ENCODE assay signal across 9 cellular contexts in genomic region chr12:13103391-13104033, GRCh38. TPM values are rescaled to one million over a fixed set of nuclear protein-coding genes. Genes with fewer than 3 reads are reported as not detected.
DNase-seq lines count a peak whose midpoint lies in the region; ATAC-seq and TF ChIP-seq lines count a peak whose summit lies in the region.
"Had no signal": no experiment of that assay in that cellular context is flagged by ENCODE, and none has a peak within 500 bp of the region (broad histone marks: within the 10 kb centered on the region; RNA-seq: fewer than 3 reads in every experiment).

Gene GSG1 (minus strand): TSS chr12:13103667. CDS start chr12:13103512, 155 bp downstream.

- no peaks in the 10 kb centered on the region for H3K36me3 Mint-ChIP-seq in activated naive CD8-positive, alpha-beta T cell treated with anti-CD3 and anti-CD28 coated beads, Interleukin-2, amount 50 U/mL, for 24 hours (ENCODE audit: low read depth)
- no peaks in the 10 kb centered on the region for H3K36me3 Mint-ChIP-seq in mesothelial cell of epicardium

- peak within 1 kb of the TSS; percentile 79 for H3K27ac Mint-ChIP-seq in activated naive CD8-positive, alpha-beta T cell treated with anti-CD3 and anti-CD28 coated beads, Interleukin-2, amount 50 U/mL, for 24 hours
- peak within 1 kb of the TSS; percentile 81 for H3K27ac Mint-ChIP-seq in mesothelial cell of epicardium

- H3K4me1 Mint-ChIP-seq in activated naive CD8-positive, alpha-beta T cell treated with anti-CD3 and anti-CD28 coated beads, Interleukin-2, amount 50 U/mL, for 24 hours, result peaks cover 47% of the 10 kb centered on the region
- peaks cover 39% of the 10 kb centered on the region for H3K4me1 Mint-ChIP-seq in mesothelial cell of epicardium

- no peak within 1 kb of the TSS for H3K4me3 Mint-ChIP-seq in activated naive CD8-positive, alpha-beta T cell treated with anti-CD3 and anti-CD28 coated beads, Interleukin-2, amount 50 U/mL, for 24 hours
- H3K4me3 Mint-ChIP-seq in mesothelial cell of epicardium, result no peak within 1 kb of the TSS

- H3K27ac ChIP-seq in heart left ventricle (peak within 1 kb of the TSS in 11 of 12 donors; percentile 85 to 98 (median 92)), tibial nerve (peak within 1 kb of the TSS in 3 of 4 donors; percentile 93 to 99 (median 95))

- peaks cover 7 to 43% (median 33%) of the 10 kb centered on the region in 12 donors for H3K4me1 ChIP-seq in heart left ventricle
- H3K4me1 ChIP-seq in tibial nerve, result peaks cover 0 to 44% (median 34%) of the 10 kb centered on the region in 4 donors

- no peaks in the 10 kb centered on the region for H3K27me3 ChIP-seq in heart left ventricle
- no peaks in the 10 kb centered on the region for H3K27me3 ChIP-seq in tibial nerve

- ATAC-seq in heart left ventricle (no peak), left cardiac atrium (no peak), GM19463 (IDR thresholded peaks at IDR 0.05; ENCODE audit: unreplicated experiment) (no peak)
- ATAC-seq in activated naive CD8-positive, alpha-beta T cell treated with anti-CD3 and anti-CD28 coated beads, Interleukin-2, amount 50 U/mL, for 24 hours, result peak; percentile 29

- no peaks in the 10 kb centered on the region for H3K27me3 Mint-ChIP-seq in activated naive CD8-positive, alpha-beta T cell treated with anti-CD3 and anti-CD28 coated beads, Interleukin-2, amount 50 U/mL, for 24 hours
- H3K27me3 Mint-ChIP-seq in mesothelial cell of epicardium (ENCODE audit: low read depth), result no peaks in the 10 kb centered on the region

- TF ChIP-seq EP300 in tibial nerve (IDR thresholded peaks at IDR 0.05), result no peak

- peaks cover 0 to 7% (median 0%) of the 10 kb centered on the region in 12 donors for H3K9me3 ChIP-seq in heart left ventricle
- peaks cover 0 to 5% (median 0%) of the 10 kb centered on the region in 4 donors for H3K9me3 ChIP-seq in tibial nerve

- no peak for TF ChIP-seq CTCF in heart left ventricle (IDR thresholded peaks at IDR 0.05)
- TF ChIP-seq CTCF in mesothelial cell of epicardium (IDR thresholded peaks at IDR 0.05; ENCODE audit: unreplicated experiment), result no peak
- no peak for TF ChIP-seq CTCF in tibial nerve (IDR thresholded peaks at IDR 0.05)

- WGBS in heart left ventricle, 4 donors, result 93 to 97% (median 94%) methylated on average over 4 to 8 of the region's 8 CpGs
- WGBS in tibial nerve, 2 donors, result 84 to 88% methylated on average over 8 of the region's 8 CpGs

- DNase-seq in heart left ventricle (no peak), left cardiac atrium (no peak), mesothelial cell of epicardium (ENCODE audit: low spot score in 2 of 2, unreplicated experiment in 2 of 2) (no peak), tibial nerve (ENCODE audit: low spot score in 2 of 2) (no peak), anterior cingulate cortex (lab: John Stamatoyannopoulos, UW) (no peak), NCI-H774 (lab: John Stamatoyannopoulos, UW) (no peak)
- peak; percentile 16 for DNase-seq in activated naive CD8-positive, alpha-beta T cell treated with anti-CD3 and anti-CD28 coated beads, Interleukin-2, amount 50 U/mL, for 24 hours
- DNase-seq: DMS 273 treated with DMSO at 0.1 percent for 48 hours had no signal

- intact Hi-C loops in heart left ventricle (cut with DNase I) (loop anchor here in 5 of 10 donors (5.0 to 10.0 kb wide), 3 partner anchors 44 to 319 kb away; partner anchors contain the start of gene APOLD1 (in 1 of the 5)), left cardiac atrium (cut with DNase I) (no loop called here)

- H3K36me3 ChIP-seq in heart left ventricle (no peaks in the 10 kb centered on the region), tibial nerve (no peaks in the 10 kb centered on the region)

- TF ChIP-seq POLR2A in heart left ventricle (IDR thresholded peaks at IDR 0.05) (no peak), tibial nerve (IDR thresholded peaks at IDR 0.05) (no peak)

- no peaks in the 10 kb centered on the region for H3K9me3 Mint-ChIP-seq in activated naive CD8-positive, alpha-beta T cell treated with anti-CD3 and anti-CD28 coated beads, Interleukin-2, amount 50 U/mL, for 24 hours
- H3K9me3 Mint-ChIP-seq in mesothelial cell of epicardium, result peaks cover 9% of the 10 kb centered on the region

- H3K4me3 ChIP-seq in heart left ventricle (no peak within 1 kb of the TSS), tibial nerve (no peak within 1 kb of the TSS)

RNA-seq across cellular contexts. Expression of gene GSG1, which starts in this region (rescaled TPM):
- total RNA-seq in heart left ventricle (not detected), left cardiac atrium (not detected), mesothelial cell of epicardium (not detected in 3 replicates), tibial nerve (not detected)
- not detected for polyA plus RNA-seq in heart left ventricle
